ENCODE assay signal across 9 cellular contexts in the genomic region with DNA sequence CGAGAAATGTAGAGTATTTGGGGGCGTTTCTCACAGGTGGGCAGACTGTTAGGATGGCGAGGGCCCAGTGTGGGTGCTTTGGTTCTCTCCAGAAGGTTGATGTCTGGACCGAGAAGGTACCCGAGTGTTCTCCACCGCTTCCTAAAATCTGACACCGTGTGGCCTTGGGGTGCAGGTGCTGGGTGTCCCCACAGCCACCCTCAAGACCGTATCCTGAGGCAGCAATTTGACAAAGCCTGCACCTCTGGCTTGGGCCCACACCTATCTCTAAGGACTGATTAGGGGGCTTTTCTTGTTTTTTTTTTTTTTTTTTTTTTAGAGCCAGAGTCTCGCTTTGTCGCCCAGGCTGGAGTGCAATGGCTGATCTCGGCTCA. TPM values are rescaled to one million over a fixed set of nuclear protein-coding genes. Genes with fewer than 3 reads are reported as not detected.
DNase-seq lines count a peak whose midpoint lies in the region; ATAC-seq and TF ChIP-seq lines count a peak whose summit lies in the region.
"Had no signal": no experiment of that assay in that cellular context is flagged by ENCODE, and none has a peak within 500 bp of the region (broad histone marks: within the 10 kb centered on the region; RNA-seq: fewer than 3 reads in every experiment).

No MANE protein-coding gene starts in this region.

- TF ChIP-seq CTCF in GM12864 (IDR thresholded peaks at IDR 0.05; ENCODE audit: low read depth, low read length, missing control alignments) (peak; percentile 25), fibroblast of villous mesenchyme (IDR thresholded peaks at IDR 0.05; ENCODE audit: insufficient read depth, low read depth, low read length) (no peak), retinal pigment epithelial cell (conservative IDR thresholded peaks at IDR 0.05; ENCODE audit: low read depth, low read length) (no peak), GM10248 (IDR thresholded peaks at IDR 0.05; ENCODE audit: control extremely low read depth, extremely low read depth, low read depth, missing control alignments) (no peak)

- DNase-seq in GM12864 (ENCODE audit: low read depth) (no peak), fibroblast of villous mesenchyme (ENCODE audit: low read depth) (no peak), retinal pigment epithelial cell (ENCODE audit: low read depth) (no peak), C1 segment of cervical spinal cord (lab: John Stamatoyannopoulos, UW) (no peak), GM10248 (ENCODE audit: extremely low spot score) (no peak)
- DNase-seq in activated CD8-positive, alpha-beta memory T cell treated with anti-CD3 and anti-CD28 coated beads, Interleukin-2, amount 50 U/mL, for 48 hours: no peak

- POLR2A ChIA-PET in GM10248 (lab: Yijun Ruan, JAX): no interaction called here

- ATAC-seq in SK-N-SH treated with all-trans-retinoic acid at 6 μM for 48 hours (peak; percentile 9), GM21526 (IDR thresholded peaks at IDR 0.05; ENCODE audit: low FRiP score, unreplicated experiment) (no peak)

- CTCF ChIA-PET in GM10248 (lab: Yijun Ruan, JAX): interaction anchor here (1.0 to 1.2 kb wide), 2 partner anchors 19 to 24 kb away, joined by 3 to 6 read pairs; a partner anchor contains a TSS

- H3K4me3 ChIP-seq in GM12864 (ENCODE audit: low read depth, low read length) (no peak overlapping the region; the same call in 1 of the 2 replicates), fibroblast of villous mesenchyme (ENCODE audit: low read depth, low read length) (peak overlapping the region; percentile 85), retinal pigment epithelial cell (ENCODE audit: low read length) (peak overlapping the region; percentile 75)

TF ChIP-seq in SK-N-SH treated with all-trans-retinoic acid at 6 μM for 48 hours, 23 proteins besides CTCF, POLR2A, EP300 and RAD21:
- TF ChIP-seq OSR1 (CRISPR knock-in tag; IDR thresholded peaks at IDR 0.05): no peak
- TF ChIP-seq PATZ1 (CRISPR knock-in tag; IDR thresholded peaks at IDR 0.05; ENCODE audit: borderline replicate concordance): no peak

RNA-seq across cellular contexts. Expression of gene PPP1R26, which starts 1.3 kb away (rescaled TPM):
- 10.3 and 11.7 TPM in 2 replicates for total RNA-seq in fibroblast of villous mesenchyme

RNA-seq across cellular contexts. Expression of gene MRPS2, which starts 19.6 kb away (rescaled TPM):
- total RNA-seq in fibroblast of villous mesenchyme: 12.1 and 14.5 TPM in 2 replicates

RNA-seq across cellular contexts. Expression of gene LCN1, which starts 40.3 kb away (rescaled TPM):
- total RNA-seq in fibroblast of villous mesenchyme: not detected in 2 replicates
- total RNA-seq: LHCN-M2 had no signal
